Comparison of ENCODE assay signal across 14 cellular contexts in the genomic region with DNA sequence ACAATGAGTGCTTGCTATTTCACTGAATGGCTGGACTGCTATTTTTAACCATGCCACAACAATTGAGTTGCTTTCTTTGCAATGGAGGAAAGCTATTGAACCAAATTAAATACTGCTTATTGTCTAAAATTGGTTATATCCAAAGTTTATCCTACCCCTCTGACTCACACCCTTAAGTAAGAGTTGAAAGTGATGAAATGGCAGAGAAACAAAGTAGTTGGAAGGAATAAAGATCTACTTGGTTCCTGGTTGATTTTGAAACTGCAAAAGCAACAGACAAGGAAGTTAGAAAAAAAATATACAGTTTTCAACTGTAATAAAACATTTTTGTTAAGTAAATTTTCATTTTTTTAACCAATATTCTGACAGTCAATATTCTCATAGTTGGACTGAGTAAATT. TPM values are rescaled to one million over a fixed set of nuclear protein-coding genes. Genes with fewer than 3 reads are reported as not detected.
A peak's percentile ranks its signal among the peaks of the same experiment; 100 is the strongest.
DNase-seq lines count a peak whose midpoint lies in the region; ATAC-seq, FAIRE-seq and TF ChIP-seq lines count a peak whose summit lies in the region.
"Had no signal": no experiment of that assay in that cellular context is flagged by ENCODE, and none has a peak within 500 bp of the region (broad histone marks: within the 10 kb centered on the region; RNA-seq: fewer than 3 reads in every experiment).

No MANE protein-coding gene starts in this region.

- intact Hi-C loops in HepG2 (cut with micrococcal nuclease; ENCODE audit: unreplicated experiment): no loop called here

- H3K27ac Mint-ChIP-seq in astrocyte (ENCODE audit: unreplicated experiment): no peak overlapping the region

- H3K4me1 ChIP-seq in KMS-11 (ENCODE audit: low read depth, poor library complexity, severe bottlenecking): peaks cover 31% of the 10 kb centered on the region
- H3K4me1 ChIP-seq in astrocyte (ENCODE audit: insufficient read depth, low read length): no peaks in the 10 kb centered on the region
- H3K4me1 ChIP-seq in HepG2 (ENCODE audit: insufficient read depth, low read length): peaks cover 100% of the 10 kb centered on the region
- H3K4me1 ChIP-seq: psoas muscle had no signal

- peak; percentile 79 to 86 for DNase-seq in AML-193 (lab: John Stamatoyannopoulos, UW)
- DNase-seq in astrocyte (ENCODE audit: low read depth): peak; percentile 46
- no peak for DNase-seq in HepG2 (ENCODE audit: low spot score)
- DNase-seq in germinal center (ENCODE audit: low spot score): no peak
- no peak for DNase-seq in NCI-H1417 treated with DMSO at 0.1 percent for 48 hours (lab: John Stamatoyannopoulos, UW)
- DNase-seq in NCI-H2171 treated with DMSO at 0.1 percent for 48 hours (lab: John Stamatoyannopoulos, UW): no peak
- no peak for DNase-seq in retina
- DNase-seq: activated CD4-positive, alpha-beta T cell treated with anti-CD3 and anti-CD28 coated beads for 48 hours; NCI-H2171; psoas muscle had no signal

- H3K27ac ChIP-seq in KMS-11 (no peak overlapping the region), astrocyte (ENCODE audit: low read depth, low read length) (no peak overlapping the region), HepG2 (ENCODE audit: extremely low read length, insufficient read depth, low read length) (peak overlapping the region; percentile 10)
- H3K27ac ChIP-seq: psoas muscle had no signal

- BruUV-seq in HepG2 (replicated peaks; lab: Mats Ljungman, UMichigan): no TSS peak

- H3K9ac ChIP-seq in KMS-11 (no peak overlapping the region), astrocyte (ENCODE audit: low read length) (no peak overlapping the region), HepG2 (ENCODE audit: insufficient read depth, low read depth, low read length) (no peak overlapping the region)

- H3K27me3 ChIP-seq in KMS-11 (ENCODE audit: insufficient read depth, low read depth) (no peaks in the 10 kb centered on the region), astrocyte (ENCODE audit: insufficient read depth, low read length) (no peaks in the 10 kb centered on the region), HepG2 (ENCODE audit: control insufficient read depth in 1 of 2, insufficient read depth in 2 of 2, low read length in 2 of 2) (no peaks in the 10 kb centered on the region)

- H3K4me3 ChIP-seq in KMS-11 (IDR thresholded peaks at IDR 0.05; ENCODE audit: insufficient read depth, low read depth, low read length) (no peak overlapping the region), astrocyte (ENCODE audit: insufficient read depth, low read depth, low read length) (no peak overlapping the region), HepG2 (replicated peaks in 1 of 3; ENCODE audit: insufficient read depth in 1 of 3, low read depth in 2 of 3, low read length in 3 of 3) (no peak overlapping the region)
- H3K4me3 ChIP-seq: psoas muscle had no signal

- peaks cover 5% of the 10 kb centered on the region for H3K36me3 Mint-ChIP-seq in astrocyte (ENCODE audit: low read depth, unreplicated experiment)

- H2AFZ ChIP-seq in KMS-11 (ENCODE audit: low read depth): no peak overlapping the region
- H2AFZ ChIP-seq in astrocyte (ENCODE audit: low read depth, low read length): no peak overlapping the region
- H2AFZ ChIP-seq in HepG2 (ENCODE audit: low read length): no peak overlapping the region

- H3K4me1 Mint-ChIP-seq in astrocyte (ENCODE audit: low read depth, unreplicated experiment): peaks cover 17% of the 10 kb centered on the region

- no peak for TF ChIP-seq RAD21 in HepG2 (CRISPR knock-in tag; IDR thresholded peaks at IDR 0.05)

- no peak for TF ChIP-seq CTCF in KMS-11 (conservative IDR thresholded peaks at IDR 0.05; ENCODE audit: low read depth, low read length)
- TF ChIP-seq CTCF in astrocyte (IDR thresholded peaks at IDR 0.05; ENCODE audit: insufficient read depth, low read depth, low read length): no peak
- TF ChIP-seq CTCF in HepG2 (CRISPR knock-in tag; IDR thresholded peaks at IDR 0.05): no peak

- in situ Hi-C loops in HepG2 (cut with HindIII; ENCODE audit: extremely low pct_ligation_motif_present, low pct_unique_long_range_greater_than_20kb): no loop called here

- no peaks in the 10 kb centered on the region; the same call in 1 of the 2 replicates for H3K36me3 ChIP-seq in KMS-11 (ENCODE audit: insufficient read depth)
- no peaks in the 10 kb centered on the region for H3K36me3 ChIP-seq in astrocyte (ENCODE audit: insufficient read depth, low read length)
- peaks cover 10 to 46% of the 10 kb centered on the region in 2 experiments for H3K36me3 ChIP-seq in HepG2 (replicated peaks in 1 of 2; ENCODE audit: control insufficient read depth in 1 of 2, insufficient read depth in 2 of 2, low read length in 2 of 2)

- no peak for ATAC-seq in HepG2
- ATAC-seq: psoas muscle had no signal

- no peak for TF ChIP-seq POLR2A in HepG2 (IDR thresholded peaks at IDR 0.05; ENCODE audit: insufficient read depth in 1 of 2, low read depth in 2 of 2, low read length in 2 of 2)

- no peak overlapping the region for H3K4me3 Mint-ChIP-seq in astrocyte (ENCODE audit: unreplicated experiment)

- H3K9me3 Mint-ChIP-seq in astrocyte (ENCODE audit: unreplicated experiment): no peaks in the 10 kb centered on the region

- H3K4me2 ChIP-seq in KMS-11 (peak overlapping the region; percentile 1; the same call in 1 of the 2 replicates), astrocyte (ENCODE audit: low read length) (no peak overlapping the region), HepG2 (ENCODE audit: low read depth, low read length) (peak overlapping the region; percentile 20; the same call in 1 of the 2 replicates)

- no peak for TF ChIP-seq EP300 in HepG2 (IDR thresholded peaks at IDR 0.05; ENCODE audit: low read depth in 2 of 2, low read length in 2 of 2)
- no peak for TF ChIP-seq EP300 in HepG2 (CRISPR knock-in tag; IDR thresholded peaks at IDR 0.05; ENCODE audit: borderline replicate concordance)

- CTCF ChIA-PET in HepG2 (lab: Yijun Ruan, JAX; ENCODE audit: low intra/inter-chr PET ratio, low total read pairs): no interaction called here

- H3K79me2 ChIP-seq in KMS-11 (ENCODE audit: insufficient read depth, low read depth): peaks cover 89% of the 10 kb centered on the region
- peaks cover 64% of the 10 kb centered on the region for H3K79me2 ChIP-seq in astrocyte (ENCODE audit: insufficient read depth, low read length)
- peaks cover 99% of the 10 kb centered on the region for H3K79me2 ChIP-seq in HepG2 (ENCODE audit: insufficient read depth, low read length)

- POLR2A ChIA-PET in HepG2 (lab: Yijun Ruan, JAX): interaction anchor here (1.2 to 3.1 kb wide), 5 partner anchors 26 to 111 kb away, joined by 3 to 13 read pairs (median 4); no protein-coding TSS in a partner anchor

- FAIRE-seq in astrocyte (lab: Jason Lieb, UNC) (no peak), HepG2 (lab: Jason Lieb, UNC) (no peak)
- FAIRE-seq: endothelial cell of umbilical vein, GM18507, HTR-8/SVneo had no signal

- peaks cover 9% of the 10 kb centered on the region; the same call in 1 of the 2 replicates for H4K20me1 ChIP-seq in KMS-11 (ENCODE audit: insufficient read depth)
- peaks cover 29% of the 10 kb centered on the region for H4K20me1 ChIP-seq in astrocyte (ENCODE audit: insufficient read depth, low read length)
- H4K20me1 ChIP-seq in HepG2 (ENCODE audit: insufficient read depth, low read length): peaks cover 99% of the 10 kb centered on the region

- H3K9me3 ChIP-seq in astrocyte (ENCODE audit: insufficient read depth, low read depth, low read length): no peaks in the 10 kb centered on the region
- H3K9me3 ChIP-seq in HepG2 (ENCODE audit: low read length): no peaks in the 10 kb centered on the region
- H3K9me3 ChIP-seq: psoas muscle had no signal

- no peaks in the 10 kb centered on the region for H3K27me3 Mint-ChIP-seq in astrocyte (ENCODE audit: low read depth, unreplicated experiment)

TF ChIP-seq in HepG2, 621 proteins besides CTCF, POLR2A, EP300 and RAD21 (continues in another document):
- TF ChIP-seq GATAD2A (CRISPR knock-in tag; IDR thresholded peaks at IDR 0.05): peak; percentile 35; the same call in 1 of the 2 replicates
- TF ChIP-seq KLF16 (CRISPR knock-in tag; IDR thresholded peaks at IDR 0.05): 0 out of 4 replicates have a peak, but pooled peaks of 1 of the 2 experiments have one; percentile 17
- TF ChIP-seq CEBPG (CRISPR knock-in tag; IDR thresholded peaks at IDR 0.05): 0 out of 2 replicates have a peak, but pooled peaks have one; percentile 20
- TF ChIP-seq, protein P1, sequence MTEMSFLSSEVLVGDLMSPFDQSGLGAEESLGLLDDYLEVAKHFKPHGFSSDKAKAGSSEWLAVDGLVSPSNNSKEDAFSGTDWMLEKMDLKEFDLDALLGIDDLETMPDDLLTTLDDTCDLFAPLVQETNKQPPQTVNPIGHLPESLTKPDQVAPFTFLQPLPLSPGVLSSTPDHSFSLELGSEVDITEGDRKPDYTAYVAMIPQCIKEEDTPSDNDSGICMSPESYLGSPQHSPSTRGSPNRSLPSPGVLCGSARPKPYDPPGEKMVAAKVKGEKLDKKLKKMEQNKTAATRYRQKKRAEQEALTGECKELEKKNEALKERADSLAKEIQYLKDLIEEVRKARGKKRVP (CRISPR knock-in tag; IDR thresholded peaks at IDR 0.05): peak in 1 of 2 experiments; percentile 85; a peak in 2 of 4 replicates

RNA-seq across cellular contexts. Expression of a gene that starts 47.6 kb away (rescaled TPM):
- total RNA-seq in astrocyte: 68.2 and 71.9 TPM in 2 replicates
- total RNA-seq in HepG2 (2016; rRNA removed; fragmentation: Illumina TruSeq; extraction: Trizol): 243 and 362 TPM in 2 replicates
- 33.1 and 38.2 TPM in 2 replicates for total RNA-seq in HepG2 (2016; cell fraction: cytosol; rRNA removed; fragmentation: Illumina TruSeq; extraction: Trizol; ENCODE audit: low read depth)
- total RNA-seq in HepG2 (2016; cell fraction: insoluble cytoplasmic fraction; rRNA removed; fragmentation: Illumina TruSeq; extraction: Trizol): 236 and 353 TPM in 2 replicates
- total RNA-seq in HepG2 (2016; cell fraction: membrane; rRNA removed; fragmentation: Illumina TruSeq; extraction: Trizol): 84.2 and 89.8 TPM in 2 replicates
- total RNA-seq in HepG2 (2016; cell fraction: nucleus; rRNA removed; fragmentation: Illumina TruSeq; extraction: Trizol): 261 and 283 TPM in 2 replicates
- polyA plus RNA-seq in HepG2 (2011; rRNA removed): 355 and 476 TPM in 2 replicates
- 199 and 296 TPM in 2 replicates for polyA plus RNA-seq in HepG2 (2011; cell fraction: cytosol; rRNA removed)
- 364 and 369 TPM in 2 replicates for polyA plus RNA-seq in HepG2 (2011; cell fraction: nucleus; rRNA removed)
- 244 and 400 TPM in 2 replicates for polyA plus RNA-seq in HepG2 (2012)
- polyA plus RNA-seq in HepG2 (2016; cell fraction: cytosol; fragmentation: Illumina TruSeq; extraction: Trizol; ENCODE audit: low read depth): 6.9 and 8.0 TPM in 2 replicates
- polyA plus RNA-seq in HepG2 (2016; cell fraction: insoluble cytoplasmic fraction; fragmentation: Illumina TruSeq; extraction: Trizol; ENCODE audit: low read depth): 247 and 266 TPM in 2 replicates
- 32.1 and 33.7 TPM in 2 replicates for polyA plus RNA-seq in HepG2 (2016; cell fraction: membrane; fragmentation: Illumina TruSeq; extraction: Trizol; ENCODE audit: low read depth)
- 219 and 231 TPM in 2 replicates for polyA plus RNA-seq in HepG2 (2016; cell fraction: nucleus; fragmentation: Illumina TruSeq; extraction: Trizol; ENCODE audit: insufficient read depth, low read depth)
- 36.9 and 556 TPM in 2 replicates for polyA minus RNA-seq in HepG2 (2011; rRNA and poly(A)+ RNA removed; ENCODE audit: low replicate concordance)
- polyA minus RNA-seq in HepG2 (2011; cell fraction: cytosol; rRNA and poly(A)+ RNA removed): 400 and 421 TPM in 2 replicates
- 1,279 and 1,350 TPM in 2 replicates for polyA minus RNA-seq in HepG2 (2011; cell fraction: nucleus; rRNA and poly(A)+ RNA removed)

Comparison
In these comparisons a context has a peak if more than half of its experiments do, and no peak if none do; other contexts are left out.
1. DNase-seq: peak in AML-193 (2 of 2) and astrocyte (single experiment); none in HepG2 (single experiment), germinal center (single experiment), NCI-H1417 treated with DMSO at 0.1 percent for 48 hours (single experiment), NCI-H2171 treated with DMSO at 0.1 percent for 48 hours (single experiment) and retina (single experiment).